ENCODE assay signal across 13 cellular contexts in genomic region chr22:23204541-23205157, GRCh38. TPM values are rescaled to one million over a fixed set of nuclear protein-coding genes. Genes with fewer than 3 reads are reported as not detected.
DNase-seq lines count a peak whose midpoint lies in the region; ATAC-seq, FAIRE-seq and TF ChIP-seq lines count a peak whose summit lies in the region.
"Had no signal": no experiment of that assay in that cellular context is flagged by ENCODE, and none has a peak within 500 bp of the region (broad histone marks: within the 10 kb centered on the region; RNA-seq: fewer than 3 reads in every experiment).

No MANE protein-coding gene starts in this region.

- peaks cover 35% of the 10 kb centered on the region for H4K20me1 ChIP-seq in K562 (replicated peaks; ENCODE audit: control insufficient read depth, insufficient read depth, low read length)
- no peaks in the 10 kb centered on the region for H4K20me1 ChIP-seq in Karpas-422 (ENCODE audit: insufficient read depth, low read depth, low read length)

- H3K4me3 ChIP-seq in K562: no peak overlapping the region
- H3K4me3 ChIP-seq in Karpas-422 (ENCODE audit: low read length): no peak overlapping the region

- TF ChIP-seq RAD21 in K562 (CRISPR knock-in tag; conservative IDR thresholded peaks at IDR 0.05 in 1 of 2, IDR thresholded peaks at IDR 0.05 in 1 of 2): no peak

- POLR2A ChIA-PET in K562 (lab: Yijun Ruan, JAX): interaction anchor here (0.7 to 86.5 kb wide), 6 partner anchors 4 to 82 kb away, joined by 3 to 3476 read pairs (median 5); partner anchors contain the start of genes BCR and RAB36

- CTCF ChIA-PET in K562 (lab: Yijun Ruan, JAX; ENCODE audit: low intra/inter-chr PET ratio): interaction anchor here (0.6 kb wide), 1 partner anchor 248 kb away, joined by 3 read pairs; no protein-coding TSS in a partner anchor

- TF ChIP-seq EP300 in K562 (IDR thresholded peaks at IDR 0.05; ENCODE audit: low read length): no peak

- H3K4me1 ChIP-seq in K562 (replicated peaks in 1 of 2; ENCODE audit: control insufficient read depth in 2 of 2, insufficient read depth in 2 of 2, low read length in 2 of 2) (peaks cover 0 to 4% of the 10 kb centered on the region in 2 experiments; a peak in 2 of 5 replicates), Karpas-422 (ENCODE audit: low read length) (peaks cover 23% of the 10 kb centered on the region)

- ATAC-seq in K562: no peak

- H3K36me3 ChIP-seq in K562 (ENCODE audit: control insufficient read depth, insufficient read depth, low read length): peaks cover 53% of the 10 kb centered on the region
- H3K36me3 ChIP-seq in Karpas-422 (ENCODE audit: insufficient read depth, low read length): no peaks in the 10 kb centered on the region

- H3K9ac ChIP-seq in K562 (ENCODE audit: insufficient read depth in 1 of 2, low read depth in 2 of 2, low read length in 2 of 2) (peak overlapping the region in 1 of 2 experiments; percentile 61; a peak in 2 of 4 replicates), Karpas-422 (ENCODE audit: low read length) (no peak overlapping the region)

- H3K9me2 ChIP-seq in Karpas-422 (replicated peaks; ENCODE audit: insufficient read depth, low read length): no peaks in the 10 kb centered on the region

- H2AFZ ChIP-seq in K562 (ENCODE audit: low read depth, low read length) (no peak overlapping the region), Karpas-422 (ENCODE audit: low read length) (no peak overlapping the region)

- H3K79me2 ChIP-seq in K562 (ENCODE audit: control insufficient read depth, insufficient read depth, low read length): peaks cover 67% of the 10 kb centered on the region
- H3K79me2 ChIP-seq in Karpas-422 (ENCODE audit: low read length): peaks cover 40% of the 10 kb centered on the region

- no peak overlapping the region; the same call in 2 of the 3 replicates for H3K27ac ChIP-seq in K562 (ENCODE audit: extremely low read depth, low read depth, low read length)
- H3K27ac ChIP-seq in temporal lobe (ENCODE audit: low read depth, low read length): peak overlapping the region; percentile 13
- H3K27ac ChIP-seq in Karpas-422 (ENCODE audit: low read length): no peak overlapping the region

- TF ChIP-seq POLR2A in K562 (conservative IDR thresholded peaks at IDR 0.05): no peak

- intact Hi-C loops in K562 (cut with micrococcal nuclease): no loop called here

- 91% methylated on average over 11 of the region's 11 CpGs for WGBS in K562 (ENCODE audit: insufficient coverage, low coverage, missing lambda C conversion rate)

- in situ Hi-C loops in K562 (cut with MboI): no loop called here

- no peak for FAIRE-seq in K562 (lab: Jason Lieb, UNC)
- FAIRE-seq: islet of Langerhans had no signal

- BruUV-seq in K562 (replicated peaks; lab: Mats Ljungman, UMichigan): no TSS peak

- H3K27me3 ChIP-seq in K562 (ENCODE audit: control insufficient read depth in 2 of 2, insufficient read depth in 2 of 2, low read length in 2 of 2) (no peaks in the 10 kb centered on the region; a peak in 1 of 5 replicates), Karpas-422 (ENCODE audit: low read length) (no peaks in the 10 kb centered on the region)

- no peak for TF ChIP-seq CTCF in K562 (IDR thresholded peaks at IDR 0.05 in 2 of 3, conservative IDR thresholded peaks at IDR 0.05 in 1 of 3; ENCODE audit: insufficient read depth in 2 of 3, low read depth in 1 of 3, low read length in 3 of 3)

- H3K4me2 ChIP-seq in K562 (ENCODE audit: insufficient read depth, low read length) (no peak overlapping the region), Karpas-422 (ENCODE audit: low read depth, low read length, poor library complexity, severe bottlenecking) (no peak overlapping the region)

- H3K9me1 ChIP-seq in K562 (ENCODE audit: control insufficient read depth, insufficient read depth, low read length): peaks cover 30% of the 10 kb centered on the region

- DNase-seq in DMS53 (lab: John Stamatoyannopoulos, UW): peak; percentile 38
- DNase-seq in DMS53 treated with DMSO at 0.1 percent for 48 hours (lab: John Stamatoyannopoulos, UW; ENCODE audit: unreplicated experiment): no peak
- peak in 1 of 4 experiments; percentile 65 for DNase-seq in K562 (ENCODE audit: extremely low read depth in 1 of 4, low spot score in 3 of 4)
- peak; percentile 75 for DNase-seq in left kidney (ENCODE audit: low read depth, low spot score)
- no peak for DNase-seq in putamen (ENCODE audit: low spot score)
- no peak for DNase-seq in SKM-1 treated with dmso at 0.1 percent for 144 hours (lab: John Stamatoyannopoulos, UW; ENCODE audit: unreplicated experiment)
- no peak for DNase-seq in Karpas-422
- DNase-seq: 8988T; activated effector memory CD4-positive, alpha-beta T cell treated with Interleukin-2 at 50 U/mL for 16 hours; MV-4-11; stimulated activated CD4-positive, alpha-beta T cell treated with anti-CD3 and anti-CD28 coated beads, Interleukin-12 subunit alpha, Interleukin-12 subunit beta, amount 100 ng/mL, for 4 hours had no signal

- no peaks in the 10 kb centered on the region for H3K9me3 ChIP-seq in K562 (replicated peaks; ENCODE audit: control insufficient read depth, insufficient read depth, low read depth, low read length)
- H3K9me3 ChIP-seq in Karpas-422 (ENCODE audit: low read length): no peaks in the 10 kb centered on the region

TF ChIP-seq in K562, 482 proteins besides CTCF, POLR2A, EP300 and RAD21:
- TF ChIP-seq HMG20B (CRISPR knock-in tag; IDR thresholded peaks at IDR 0.05): no peak
- TF ChIP-seq, protein P1, sequence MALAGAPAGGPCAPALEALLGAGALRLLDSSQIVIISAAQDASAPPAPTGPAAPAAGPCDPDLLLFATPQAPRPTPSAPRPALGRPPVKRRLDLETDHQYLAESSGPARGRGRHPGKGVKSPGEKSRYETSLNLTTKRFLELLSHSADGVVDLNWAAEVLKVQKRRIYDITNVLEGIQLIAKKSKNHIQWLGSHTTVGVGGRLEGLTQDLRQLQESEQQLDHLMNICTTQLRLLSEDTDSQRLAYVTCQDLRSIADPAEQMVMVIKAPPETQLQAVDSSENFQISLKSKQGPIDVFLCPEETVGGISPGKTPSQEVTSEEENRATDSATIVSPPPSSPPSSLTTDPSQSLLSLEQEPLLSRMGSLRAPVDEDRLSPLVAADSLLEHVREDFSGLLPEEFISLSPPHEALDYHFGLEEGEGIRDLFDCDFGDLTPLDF (CRISPR knock-in tag; IDR thresholded peaks at IDR 0.05): 0 out of 2 replicates have a peak, but pooled peaks have one; percentile 3

RNA-seq across cellular contexts. Expression of gene BCR, which starts 24.3 kb away (rescaled TPM):
- total RNA-seq in K562 (2011; cell fraction: chromatin; rRNA removed; ENCODE audit: low replicate concordance): 234 and 446 TPM in 2 replicates
- 279 and 314 TPM in 2 replicates for total RNA-seq in K562 (2011; cell fraction: nucleolus; rRNA removed)
- 196 and 222 TPM in 2 replicates for total RNA-seq in K562 (2011; cell fraction: nucleoplasm; rRNA removed)
- total RNA-seq in K562 (2014; rRNA removed) (81.7 and 100 TPM in 2 replicates), K562 (2014; rRNA removed; fragmentation: Illumina TruSeq; extraction: Trizol) (27.5 and 45.6 TPM in 2 replicates), K562 (2015; rRNA removed; fragmentation: Illumina TruSeq; extraction: Trizol) (65.7 and 68.4 TPM in 2 replicates), K562 (2021) (144 and 150 TPM in 2 replicates), temporal lobe (52.6 TPM)
- polyA plus RNA-seq in K562 (2011; rRNA removed) (20.9 and 36.8 TPM in 2 replicates), K562 (2014; fragmentation: Illumina TruSeq; extraction: Trizol) (45.8 and 60.4 TPM in 2 replicates), K562 (2014; fragmentation: Nextera tagmentation; extraction: Ambion mirVana) (under 1 TPM; 0.41 to 0.70 TPM), K562 (2014; rRNA removed) (34.9 and 36.1 TPM in 2 replicates)
- 26.4 and 31.1 TPM in 2 replicates for polyA plus RNA-seq in K562 (2011; cell fraction: cytosol; rRNA removed)
- 57.9 and 76.9 TPM in 2 replicates for polyA plus RNA-seq in K562 (2011; cell fraction: nucleus; rRNA removed)
- polyA plus RNA-seq in K562 (2012): 73.9 and 75.3 TPM in 2 replicates
- polyA minus RNA-seq in K562 (2011; rRNA and poly(A)+ RNA removed): 113 and 124 TPM in 2 replicates
- polyA minus RNA-seq in K562 (2011; cell fraction: cytosol; rRNA and poly(A)+ RNA removed): 132 and 181 TPM in 2 replicates
- 138 and 300 TPM in 2 replicates for polyA minus RNA-seq in K562 (2011; cell fraction: nucleus; rRNA and poly(A)+ RNA removed)
- total RNA-seq in Karpas-422 (2014; rRNA removed; shearing (Covaris generic); ENCODE audit: low replicate concordance): 29.7 and 40.5 TPM in 2 replicates

RNA-seq across cellular contexts. Expression of gene RAB36, which starts 59.4 kb away (rescaled TPM):
- not detected in 2 replicates for total RNA-seq in K562 (2011; cell fraction: chromatin; rRNA removed; ENCODE audit: low replicate concordance)
- not detected in 2 replicates for total RNA-seq in K562 (2011; cell fraction: nucleolus; rRNA removed)
- total RNA-seq in K562 (2011; cell fraction: nucleoplasm; rRNA removed): not detected in 2 replicates
- total RNA-seq in K562 (2014; rRNA removed): 0.04 and 0.50 TPM in 2 replicates
- total RNA-seq in K562 (2014; rRNA removed; fragmentation: Illumina TruSeq; extraction: Trizol): not detected in 2 replicates
- total RNA-seq in K562 (2015; rRNA removed; fragmentation: Illumina TruSeq; extraction: Trizol): not detected in 2 replicates
- total RNA-seq in K562 (2021): 0.09 TPM in 1 of 2 replicates, not detected in the other
- polyA plus RNA-seq in K562 (2011; rRNA removed): 0.01 and 0.04 TPM in 2 replicates
- polyA plus RNA-seq in K562 (2011; cell fraction: cytosol; rRNA removed): 0.58 TPM in 1 of 2 replicates, not detected in the other
- polyA plus RNA-seq in K562 (2011; cell fraction: nucleus; rRNA removed): 0.06 TPM in 1 of 2 replicates, not detected in the other
- 0.08 and 0.18 TPM in 2 replicates for polyA plus RNA-seq in K562 (2012)
- not detected in 2 replicates for polyA plus RNA-seq in K562 (2014; fragmentation: Illumina TruSeq; extraction: Trizol)
- polyA plus RNA-seq in K562 (2014; fragmentation: Nextera tagmentation; extraction: Ambion mirVana): under 1 TPM; 0.04 to 0.08 TPM
- 0.08 TPM in 1 of 2 replicates, not detected in the other for polyA plus RNA-seq in K562 (2014; rRNA removed)
- 0.42 TPM in 1 of 2 replicates, not detected in the other for polyA minus RNA-seq in K562 (2011; rRNA and poly(A)+ RNA removed)
- not detected in 2 replicates for polyA minus RNA-seq in K562 (2011; cell fraction: cytosol; rRNA and poly(A)+ RNA removed)
- 0.11 and 0.40 TPM in 2 replicates for polyA minus RNA-seq in K562 (2011; cell fraction: nucleus; rRNA and poly(A)+ RNA removed)
- total RNA-seq in temporal lobe: 4.9 TPM
- total RNA-seq in Karpas-422 (2014; rRNA removed; shearing (Covaris generic); ENCODE audit: low replicate concordance): 4.0 and 10.6 TPM in 2 replicates

Comparison
In these comparisons a context has a peak if more than half of its experiments do, and no peak if none do; other contexts are left out.
1. DNase-seq: peak in DMS53 (single experiment) and left kidney (single experiment); none in DMS53 treated with DMSO at 0.1 percent for 48 hours (single experiment), putamen (single experiment), SKM-1 treated with dmso at 0.1 percent for 144 hours (single experiment) and Karpas-422 (single experiment).